ENCODE assay signal across 8 cellular contexts in the genomic region with DNA sequence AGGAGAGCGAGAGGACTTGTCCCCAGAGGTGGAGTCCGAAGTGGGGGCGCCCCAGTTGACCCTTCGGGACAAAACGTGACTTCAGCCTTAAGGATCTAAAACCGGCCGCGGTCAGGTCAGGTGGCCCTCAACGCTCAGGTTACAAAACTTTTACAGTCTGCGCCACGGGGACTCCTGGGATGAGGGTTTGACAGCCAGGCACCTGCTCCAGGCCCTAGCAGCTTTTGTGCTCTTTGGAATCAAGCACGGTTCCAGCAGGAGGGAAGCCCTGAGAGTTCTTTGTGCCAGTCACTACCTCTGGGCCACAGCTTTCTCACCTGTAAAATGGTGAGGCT. TPM values are rescaled to one million over a fixed set of nuclear protein-coding genes. Genes with fewer than 3 reads are reported as not detected.
DNase-seq lines count a peak whose midpoint lies in the region; ATAC-seq and TF ChIP-seq lines count a peak whose summit lies in the region.

No MANE protein-coding gene starts in this region.

- H3K4me3 Mint-ChIP-seq in T-cell: peak overlapping the region in 1 of 3 donors; percentile 66

- no peaks in the 10 kb centered on the region for H3K27me3 Mint-ChIP-seq in T-cell

- H3K4me1 Mint-ChIP-seq in T-cell: peaks cover 3 to 6% (median 5%) of the 10 kb centered on the region in 3 donors

- peak overlapping the region; percentile 85 to 92 (median 88) for H3K9ac ChIP-seq in skeletal muscle tissue (ENCODE audit: low read depth in 1 of 3, low read length in 3 of 3)

- H3K4me1 ChIP-seq in right atrium auricular region: peaks cover 0 to 25% of the 10 kb centered on the region in 2 donors
- peaks cover 19 to 58% (median 33%) of the 10 kb centered on the region in 3 donors for H3K4me1 ChIP-seq in skeletal muscle tissue (ENCODE audit: control insufficient read depth in 3 of 3, insufficient read depth in 3 of 3, low read length in 3 of 3)

- DNase-seq in HFF-Myc (ENCODE audit: extremely low read depth, low read depth) (no peak), T-cell (no peak), right atrium auricular region (ENCODE audit: low spot score) (no peak), kidney tubule cell (ENCODE audit: low spot score) (no peak), islet precursor cell (no peak)

- CTCF ChIA-PET in T-cell (lab: Charles Lee): no interaction called here

- TF ChIP-seq CTCF in HFF-Myc (IDR thresholded peaks at IDR 0.05; ENCODE audit: low read depth, low read length, missing control alignments): no peak
- TF ChIP-seq CTCF in right atrium auricular region (IDR thresholded peaks at IDR 0.05): no peak

- POLR2A ChIA-PET in T-cell (lab: Charles Lee): no interaction called here

- no peaks in the 10 kb centered on the region for H3K9me3 Mint-ChIP-seq in T-cell

- no peaks in the 10 kb centered on the region for H3K27me3 ChIP-seq in right atrium auricular region
- no peaks in the 10 kb centered on the region for H3K27me3 ChIP-seq in skeletal muscle tissue (ENCODE audit: control insufficient read depth in 3 of 3, insufficient read depth in 3 of 3, low read length in 3 of 3)

- peak overlapping the region; percentile 88 to 95 for H3K27ac ChIP-seq in right atrium auricular region
- peak overlapping the region; percentile 97 for H3K27ac ChIP-seq in skeletal muscle tissue (ENCODE audit: low read depth, low read length)

- H3K4me3 ChIP-seq in HFF-Myc (replicated peaks; ENCODE audit: low read depth, low read length) (peak overlapping the region; percentile 43; the same call in 1 of the 2 replicates), right atrium auricular region (peak overlapping the region; percentile 47 to 52), skeletal muscle tissue (ENCODE audit: low read length in 3 of 3) (peak overlapping the region; percentile 70 to 78 (median 76))

- H3K36me3 Mint-ChIP-seq in T-cell: no peaks in the 10 kb centered on the region

- peak overlapping the region; percentile 44 to 77 for H3K27ac Mint-ChIP-seq in T-cell

- H3K9me3 ChIP-seq in right atrium auricular region (no peaks in the 10 kb centered on the region), skeletal muscle tissue (ENCODE audit: control insufficient read depth in 3 of 3, low read length in 3 of 3) (no peaks in the 10 kb centered on the region)

- no peaks in the 10 kb centered on the region for H3K36me3 ChIP-seq in right atrium auricular region
- H3K36me3 ChIP-seq in skeletal muscle tissue (ENCODE audit: control insufficient read depth in 3 of 3, insufficient read depth in 3 of 3, low read length in 3 of 3): peaks cover 0 to 6% (median 0%) of the 10 kb centered on the region in 3 donors

- ATAC-seq in T-cell (replicated peaks in 1 of 4): no peak
- no peak for ATAC-seq in GM18520 (IDR thresholded peaks at IDR 0.05; ENCODE audit: unreplicated experiment)
- ATAC-seq in HG03565 (IDR thresholded peaks at IDR 0.05; ENCODE audit: unreplicated experiment): no peak

RNA-seq across cellular contexts. Expression of gene ZC2HC1C, which starts 0.3 kb away (rescaled TPM):
- total RNA-seq in T-cell: 1 to 10 TPM in 1 of 5 donors, under 1 TPM in 3, not detected in 1; 0.36 to 1.3 (median 0.56) TPM
- 10 to 100 TPM in 1 of 2 donors, 1 to 10 TPM in 1; 4.8 to 10.5 TPM for total RNA-seq in right atrium auricular region
- under 0.01 TPM for total RNA-seq in skeletal muscle tissue

RNA-seq across cellular contexts. Expression of gene ACYP1, which starts 6.0 kb away (rescaled TPM):
- total RNA-seq in T-cell: 10 to 100 TPM; 15.3 to 26.1 (median 21.5) TPM
- total RNA-seq in right atrium auricular region: 10 to 100 TPM; 11.0 to 19.5 TPM
- total RNA-seq in skeletal muscle tissue: 8.4 TPM

RNA-seq across cellular contexts. Expression of gene MLH3, which starts 18.5 kb away (rescaled TPM):
- total RNA-seq in T-cell: 10 to 100 TPM; 17.3 to 28.2 (median 22.1) TPM
- total RNA-seq in right atrium auricular region: 10 to 100 TPM; 16.1 to 19.1 TPM
- total RNA-seq in skeletal muscle tissue: 48.0 TPM

RNA-seq across cellular contexts. Expression of gene NEK9, which starts 57.1 kb away (rescaled TPM):
- total RNA-seq in T-cell (100 to 1,000 TPM in 3 of 5 donors, 10 to 100 TPM in 2; 78.9 to 121 (median 117) TPM), right atrium auricular region (10 to 100 TPM; 45.7 to 49.2 TPM), skeletal muscle tissue (59.0 TPM)
